ENCODE assay signal across 20 cellular contexts in genomic region chr13:22154041-22154440, GRCh38.
DNase-seq lines count a peak whose midpoint lies in the region; TF ChIP-seq lines count a peak whose summit lies in the region.
"Had no signal": no experiment of that assay in that cellular context is flagged by ENCODE, and none has a peak within 500 bp of the region (broad histone marks: within the 10 kb centered on the region; RNA-seq: fewer than 3 reads in every experiment).

No MANE protein-coding gene starts in this region.

- no peaks in the 10 kb centered on the region for H3K9me3 Mint-ChIP-seq in type B pancreatic cell
- H3K9me3 Mint-ChIP-seq: CD4-positive, alpha-beta T cell; CD8-positive, alpha-beta memory T cell had no signal

- H3K27me3 ChIP-seq in mesendoderm (ENCODE audit: insufficient read depth, low read length, poor library complexity), result no peaks in the 10 kb centered on the region
- H3K27me3 ChIP-seq: BLaER1 had no signal

- H3K4me1 Mint-ChIP-seq in type B pancreatic cell (ENCODE audit: unreplicated experiment), result no peaks in the 10 kb centered on the region
- H3K4me1 Mint-ChIP-seq: B cell; CD14-positive monocyte; CD8-positive, alpha-beta memory T cell had no signal

- TF ChIP-seq CTCF in C4-2B (conservative IDR thresholded peaks at IDR 0.05) (peak; percentile 3; the same call in 1 of the 2 replicates), type B pancreatic cell (conservative IDR thresholded peaks at IDR 0.05) (peak; percentile 31)

- H3K27me3 Mint-ChIP-seq in type B pancreatic cell, result no peaks in the 10 kb centered on the region
- H3K27me3 Mint-ChIP-seq: CD4-positive, alpha-beta T cell had no signal

- no peak overlapping the region for H3K9ac ChIP-seq in mesendoderm (ENCODE audit: low read length)
- H3K9ac ChIP-seq: BLaER1 had no signal

- H2BK15ac ChIP-seq in mesendoderm (replicated peaks; ENCODE audit: low read depth), result no peak overlapping the region

- H2BK5ac ChIP-seq in mesendoderm (ENCODE audit: low read length), result no peak overlapping the region

- no peak overlapping the region for H2BK120ac ChIP-seq in mesendoderm (ENCODE audit: low read depth, low read length)

- H2AK5ac ChIP-seq in mesendoderm (ENCODE audit: low read length), result no peak overlapping the region

- H3K27ac ChIP-seq in C4-2B, result no peak overlapping the region
- no peak overlapping the region for H3K27ac ChIP-seq in mesendoderm (ENCODE audit: low read depth, low read length)
- H3K27ac ChIP-seq: 22Rv1, BLaER1 had no signal

- H3K27ac Mint-ChIP-seq in type B pancreatic cell, result no peak overlapping the region
- H3K27ac Mint-ChIP-seq: B cell; CD14-positive monocyte; CD4-positive, alpha-beta T cell; CD8-positive, alpha-beta memory T cell had no signal

- no peaks in the 10 kb centered on the region for H3K36me3 ChIP-seq in mesendoderm (ENCODE audit: control insufficient read depth, insufficient read depth, low read length)
- H3K36me3 ChIP-seq: BLaER1 had no signal

- H3K4me2 ChIP-seq in mesendoderm (ENCODE audit: low read length), result no peak overlapping the region
- H3K4me2 ChIP-seq: BLaER1 had no signal

- H3K4me1 ChIP-seq in mesendoderm (ENCODE audit: control insufficient read depth, low read depth, low read length), result no peaks in the 10 kb centered on the region
- H3K4me1 ChIP-seq: BLaER1 had no signal

- H3K4me3 ChIP-seq in mesendoderm (ENCODE audit: low read length), result no peak overlapping the region
- H3K4me3 ChIP-seq: BLaER1, GM12878 had no signal

- H4K5ac ChIP-seq in mesendoderm (ENCODE audit: low read length), result no peak overlapping the region

- no peaks in the 10 kb centered on the region for H3K79me1 ChIP-seq in mesendoderm (ENCODE audit: low read length)

- no peak overlapping the region for H3K4ac ChIP-seq in mesendoderm (ENCODE audit: low read depth, low read length)

- H3K36me3 Mint-ChIP-seq in type B pancreatic cell, result no peaks in the 10 kb centered on the region
- H3K36me3 Mint-ChIP-seq: CD14-positive monocyte had no signal

- no peak overlapping the region for H3K23ac ChIP-seq in mesendoderm (ENCODE audit: low read length)

- WGBS in mesendoderm (ENCODE audit: extremely low coverage, insufficient coverage, low lambda C conversion rate), result no CpG with 5 or more reads among the region's 3 CpGs

- H3K18ac ChIP-seq in mesendoderm (ENCODE audit: low read length), result no peak overlapping the region

- no peaks in the 10 kb centered on the region for H3K79me2 ChIP-seq in mesendoderm (ENCODE audit: control insufficient read depth, insufficient read depth, low read length)

- H3K4me3 Mint-ChIP-seq in type B pancreatic cell, result no peak overlapping the region
- H3K4me3 Mint-ChIP-seq: B cell; CD14-positive monocyte; CD4-positive, alpha-beta T cell; CD8-positive, alpha-beta memory T cell had no signal

- DNase-seq in HT-29 (ENCODE audit: low spot score) (peak; percentile 30), mesendoderm (peak; percentile 43), type B pancreatic cell (ENCODE audit: extremely low spot score, unreplicated experiment) (no peak), NCI-H2196 (lab: John Stamatoyannopoulos, UW; ENCODE audit: unreplicated experiment) (no peak), HK-2 (ENCODE audit: unreplicated experiment) (no peak)
- no peak for DNase-seq in effector CD8-positive, alpha-beta T cell (lab: John Stamatoyannopoulos, UW)
- DNase-seq: CD4-positive, alpha-beta T cell; CD8-positive, alpha-beta memory T cell; DMS 273 treated with DMSO at 0.1 percent for 48 hours; DMS79; EL; GDM1; GOT3; HCEC 1CT had no signal

- no peak overlapping the region for H4K8ac ChIP-seq in mesendoderm (ENCODE audit: low read depth, low read length)

- H3K56ac ChIP-seq in mesendoderm (ENCODE audit: low read length), result no peak overlapping the region

Comparison
In these comparisons a context has a peak if more than half of its experiments do, and no peak if none do; other contexts are left out.
1. DNase-seq: peak in HT-29 (single experiment) and mesendoderm (single experiment); none in type B pancreatic cell (single experiment), NCI-H2196 (single experiment), HK-2 (single experiment) and effector CD8-positive, alpha-beta T cell (single experiment).